ENCODE assay signal across 2 cellular contexts in genomic region chr19:39517432-39517831, GRCh38.
A peak's percentile ranks its signal among the peaks of the same experiment; 100 is the strongest.
TF ChIP-seq lines count a peak whose summit lies in the region.

No MANE protein-coding gene starts in this region.

TF ChIP-seq in A549, 52 proteins besides CTCF, POLR2A, EP300 and RAD21:
- TF ChIP-seq TP53 (CRISPR knock-in tag; IDR thresholded peaks at IDR 0.05) (no peak), NPAS2 (CRISPR knock-in tag; IDR thresholded peaks at IDR 0.05; ENCODE audit: borderline replicate concordance) (no peak), SMC3 (IDR thresholded peaks at IDR 0.05) (no peak)

TF ChIP-seq in HepG2, 621 proteins besides CTCF, POLR2A, EP300 and RAD21:
- TF ChIP-seq DNMT3B (CRISPR knock-in tag; conservative IDR thresholded peaks at IDR 0.05) (no peak), ZBTB8A (CRISPR knock-in tag; IDR thresholded peaks at IDR 0.05; ENCODE audit: borderline replicate concordance, low read depth) (no peak), SKI (IDR thresholded peaks at IDR 0.05; ENCODE audit: partially characterized antibody) (no peak), ZMYM3 (CRISPR knock-in tag; IDR thresholded peaks at IDR 0.05) (peak; percentile 53; the same call in 1 of the 2 replicates), ZNF577 (CRISPR knock-in tag; IDR thresholded peaks at IDR 0.05; ENCODE audit: borderline replicate concordance, low read depth) (no peak)
